ENCODE assay signal across 10 cellular contexts in the genomic region with DNA sequence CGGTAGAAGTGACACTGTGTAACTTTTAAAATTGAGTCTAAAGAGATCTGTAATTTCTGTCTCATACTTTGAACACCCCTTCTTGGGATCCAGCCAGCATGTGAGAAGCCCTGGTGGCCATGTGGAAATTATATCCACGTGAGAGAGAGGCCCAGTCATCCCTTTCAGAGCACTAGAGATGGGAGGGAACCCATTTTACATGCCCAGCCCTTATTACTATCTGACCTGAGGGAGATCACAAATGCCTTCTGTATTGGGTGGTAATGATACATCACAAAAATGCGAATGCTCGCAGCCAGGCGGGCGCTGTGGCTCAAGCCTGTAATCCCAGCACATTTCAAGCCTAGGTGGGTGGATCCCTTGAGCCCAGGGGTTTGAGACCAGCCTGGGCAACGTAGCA. TPM values are rescaled to one million over a fixed set of nuclear protein-coding genes. Genes with fewer than 3 reads are reported as not detected.
A peak's percentile ranks its signal among the peaks of the same experiment; 100 is the strongest.
DNase-seq lines count a peak whose midpoint lies in the region; ATAC-seq and TF ChIP-seq lines count a peak whose summit lies in the region.
"Had no signal": no experiment of that assay in that cellular context is flagged by ENCODE, and none has a peak within 500 bp of the region (broad histone marks: within the 10 kb centered on the region; RNA-seq: fewer than 3 reads in every experiment).

No MANE protein-coding gene starts in this region.

- peak overlapping the region; percentile 52 for H3K9ac ChIP-seq in HCT116 (ENCODE audit: low read length)

- no peaks in the 10 kb centered on the region for H3K9me3 ChIP-seq in HCT116 (ENCODE audit: control insufficient read depth in 1 of 2, insufficient read depth in 1 of 2, low read depth in 1 of 2, low read length in 2 of 2)

- H3K79me2 ChIP-seq in HCT116 (ENCODE audit: insufficient read depth, low read length): peaks cover 66% of the 10 kb centered on the region

- H3K27me3 ChIP-seq in HCT116 (ENCODE audit: insufficient read depth, low read length): no peaks in the 10 kb centered on the region

- H3K9me3 Mint-ChIP-seq in activated B cell treated with CpG ODN at 0.5 μM for 24 hours: no peaks in the 10 kb centered on the region

- CTCF ChIA-PET in HCT116 (lab: Charles Lee): no interaction called here
- CTCF ChIA-PET in activated B cell treated with CpG ODN at 0.5 μM for 24 hours (lab: Charles Lee): no interaction called here
- CTCF ChIA-PET in HEK293T (lab: Yijun Ruan, JAX): no interaction called here

- TF ChIP-seq RAD21 in HCT116 (IDR thresholded peaks at IDR 0.05; ENCODE audit: low read depth): 0 out of 2 replicates have a peak, but pooled peaks have one; percentile 15

- intact Hi-C loops in HCT116 (cut with micrococcal nuclease): no loop called here
- intact Hi-C loops in activated B cell treated with CpG ODN at 0.5 μM for 24 hours (cut with micrococcal nuclease): no loop called here

- H3K36me3 ChIP-seq in HCT116 (ENCODE audit: control insufficient read depth in 1 of 2, insufficient read depth in 2 of 2, low read length in 2 of 2): no peaks in the 10 kb centered on the region

- no peaks in the 10 kb centered on the region for H3K9me2 ChIP-seq in HCT116 (ENCODE audit: insufficient read depth)

- H2AFZ ChIP-seq in HCT116 (ENCODE audit: low read depth, low read length, poor library complexity, severe bottlenecking): no peak overlapping the region

- TF ChIP-seq CTCF in HCT116 (IDR thresholded peaks at IDR 0.05 in 2 of 3, conservative IDR thresholded peaks at IDR 0.05 in 1 of 3; ENCODE audit: borderline replicate concordance in 1 of 3, insufficient read depth in 1 of 3, low read depth in 2 of 3, low read length in 2 of 3): no peak
- TF ChIP-seq CTCF in activated B cell treated with CpG ODN at 0.5 μM for 24 hours (IDR thresholded peaks at IDR 0.05): no peak

- peak overlapping the region; percentile 63 for H3K27ac ChIP-seq in HCT116 (ENCODE audit: low read depth, low read length)

- H3K4me1 ChIP-seq in HCT116 (ENCODE audit: control insufficient read depth in 1 of 2, insufficient read depth in 2 of 2, low read length in 2 of 2): peaks cover 40 to 49% of the 10 kb centered on the region in 2 experiments

- no peak for DNase-seq in HCT116 (ENCODE audit: low read depth, low spot score)
- no peak for DNase-seq in activated B cell treated with CpG ODN at 0.5 μM for 24 hours
- DNase-seq in foreskin melanocyte: peak; percentile 83
- peak; percentile 85 for DNase-seq in stromal cell of bone marrow (ENCODE audit: low read depth)
- no peak for DNase-seq in HEK293T (ENCODE audit: extremely low spot score)
- DNase-seq: NCI-H1436 treated with DMSO at 0.1 percent for 48 hours; stimulated activated CD4-positive, alpha-beta T cell treated with anti-CD3 and anti-CD28 coated beads, Interleukin-2, amount 100 ng/mL, for 48 hours had no signal

- no peak overlapping the region for H3K4me3 Mint-ChIP-seq in activated B cell treated with CpG ODN at 0.5 μM for 24 hours

- peaks cover 3% of the 10 kb centered on the region for H3K36me3 Mint-ChIP-seq in activated B cell treated with CpG ODN at 0.5 μM for 24 hours (ENCODE audit: low read depth)

- peak overlapping the region; percentile 80 for H3K27ac Mint-ChIP-seq in activated B cell treated with CpG ODN at 0.5 μM for 24 hours

- H3K4me1 Mint-ChIP-seq in activated B cell treated with CpG ODN at 0.5 μM for 24 hours: peaks cover 93% of the 10 kb centered on the region

- H3K4me3 ChIP-seq in HCT116 (replicated peaks in 1 of 2; ENCODE audit: low read depth in 1 of 2, low read length in 2 of 2): peak overlapping the region in 1 of 2 experiments; percentile 29; a peak in 2 of 4 replicates

- RAD21 ChIA-PET in HCT116 (lab: Charles Lee; ENCODE audit: low non-redundant PET in 1 of 2, low total read pairs in 2 of 2, uncharacterized antibody in 2 of 2, unreplicated experiment in 2 of 2): no interaction called here

- no peaks in the 10 kb centered on the region for H4K20me1 ChIP-seq in HCT116 (ENCODE audit: insufficient read depth)

- BruUV-seq in HCT116 (replicated peaks; lab: Mats Ljungman, UMichigan): no TSS peak

- H3K27me3 Mint-ChIP-seq in activated B cell treated with CpG ODN at 0.5 μM for 24 hours: no peaks in the 10 kb centered on the region

- ATAC-seq in HCT116: peak; percentile 65
- ATAC-seq in activated B cell treated with CpG ODN at 0.5 μM for 24 hours (ENCODE audit: low read depth): no peak
- ATAC-seq in GM18517 (IDR thresholded peaks at IDR 0.05; ENCODE audit: unreplicated experiment): no peak
- ATAC-seq in GM18861 (IDR thresholded peaks at IDR 0.05; ENCODE audit: unreplicated experiment): no peak
- no peak for ATAC-seq in HG02973 (IDR thresholded peaks at IDR 0.05; ENCODE audit: unreplicated experiment)

- H3K4me2 ChIP-seq in HCT116 (ENCODE audit: low read length): peak overlapping the region; percentile 72

- no peak for TF ChIP-seq POLR2A in HCT116 (IDR thresholded peaks at IDR 0.05; ENCODE audit: borderline replicate concordance, extremely low read depth, insufficient read depth, insufficient read length)

- POLR2A ChIA-PET in HCT116 (lab: Charles Lee) (no interaction called here), activated B cell treated with CpG ODN at 0.5 μM for 24 hours (lab: Charles Lee) (interaction anchor here (0.6 to 4.7 kb wide), 2 partner anchors 16 to 39 kb away, joined by 4 to 46 read pairs; no protein-coding TSS in a partner anchor), HEK293T (lab: Yijun Ruan, JAX) (no interaction called here)

TF ChIP-seq in HCT116, 20 proteins besides CTCF, POLR2A, EP300 and RAD21:
- TF ChIP-seq SP1 (IDR thresholded peaks at IDR 0.05; ENCODE audit: low read depth): no peak; the same call in 1 of the 2 replicates
- no peak for TF ChIP-seq YY1 (IDR thresholded peaks at IDR 0.05; ENCODE audit: extremely low read depth, insufficient replicate concordance, low read depth, low read length)
- TF ChIP-seq, protein P1, sequence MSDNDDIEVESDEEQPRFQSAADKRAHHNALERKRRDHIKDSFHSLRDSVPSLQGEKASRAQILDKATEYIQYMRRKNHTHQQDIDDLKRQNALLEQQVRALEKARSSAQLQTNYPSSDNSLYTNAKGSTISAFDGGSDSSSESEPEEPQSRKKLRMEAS (IDR thresholded peaks at IDR 0.05): peak; percentile 71

TF ChIP-seq in HEK293T, 16 proteins besides CTCF, POLR2A, EP300 and RAD21:
- TF ChIP-seq FOXK2 (IDR thresholded peaks at IDR 0.05): no peak
- TF ChIP-seq, protein P2, sequence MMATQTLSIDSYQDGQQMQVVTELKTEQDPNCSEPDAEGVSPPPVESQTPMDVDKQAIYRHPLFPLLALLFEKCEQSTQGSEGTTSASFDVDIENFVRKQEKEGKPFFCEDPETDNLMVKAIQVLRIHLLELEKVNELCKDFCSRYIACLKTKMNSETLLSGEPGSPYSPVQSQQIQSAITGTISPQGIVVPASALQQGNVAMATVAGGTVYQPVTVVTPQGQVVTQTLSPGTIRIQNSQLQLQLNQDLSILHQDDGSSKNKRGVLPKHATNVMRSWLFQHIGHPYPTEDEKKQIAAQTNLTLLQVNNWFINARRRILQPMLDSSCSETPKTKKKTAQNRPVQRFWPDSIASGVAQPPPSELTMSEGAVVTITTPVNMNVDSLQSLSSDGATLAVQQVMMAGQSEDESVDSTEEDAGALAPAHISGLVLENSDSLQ (IDR thresholded peaks at IDR 0.05): no peak
- no peak for TF ChIP-seq SUZ12 (IDR thresholded peaks at IDR 0.05)
- TF ChIP-seq LEF1 (IDR thresholded peaks at IDR 0.05; ENCODE audit: borderline replicate concordance): no peak

RNA-seq across cellular contexts. Expression of a gene that starts 27.3 kb away (rescaled TPM):
- total RNA-seq in HCT116 (2021; ENCODE audit: unreplicated experiment): 25.9 TPM
- polyA plus RNA-seq in HCT116 (2012): 16.2 and 17.2 TPM in 2 replicates
- total RNA-seq in activated B cell treated with CpG ODN at 0.5 μM for 24 hours: 54.5 and 58.4 TPM in 2 replicates

Comparison
In these comparisons a context has a peak if more than half of its experiments do, and no peak if none do; other contexts are left out.
1. DNase-seq: peak in foreskin melanocyte (single experiment) and stromal cell of bone marrow (single experiment); none in HCT116 (single experiment), activated B cell treated with CpG ODN at 0.5 μM for 24 hours (single experiment) and HEK293T (single experiment).